In the genomic region with DNA sequence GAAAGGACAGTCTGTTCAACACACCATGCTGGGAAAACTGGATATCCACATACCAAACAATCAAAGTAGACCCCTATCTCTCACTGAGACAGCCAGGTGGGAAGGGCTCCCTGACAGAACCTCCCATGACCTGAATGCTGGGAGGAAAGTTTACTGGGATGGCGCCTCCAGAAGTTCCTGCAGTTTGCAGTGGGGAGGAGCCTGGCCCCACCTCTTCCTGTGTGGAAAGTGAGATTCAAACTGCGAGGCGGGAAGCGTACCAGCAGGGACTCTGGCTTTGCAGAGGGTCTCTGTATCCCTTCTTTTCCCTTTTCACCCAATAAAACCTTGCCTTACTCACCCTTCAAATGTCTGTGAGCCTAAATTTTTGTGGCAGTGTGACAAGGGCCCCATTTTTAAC, we compare ENCODE assay signal across 30 cellular contexts.
"Had no signal": no experiment of that assay in that cellular context is flagged by ENCODE, and none has a peak within 500 bp of the region (broad histone marks: within the 10 kb centered on the region; RNA-seq: fewer than 3 reads in every experiment).

No MANE protein-coding gene starts in this region.

- H3K36me3 Mint-ChIP-seq: mesothelial cell of epicardium; naive B cell; natural killer cell treated with Interleukin-12 subunit alpha and Interleukin-12 subunit beta and Interleukin-15 and Interleukin-18, amount 100 ng/mL, for 72 hours had no signal

- FAIRE-seq: endometrium, kidney, small intestine had no signal

- H3K27me3 ChIP-seq: colonic mucosa, gastrocnemius medialis, ovary, suprapubic skin, transverse colon, upper lobe of right lung, uterus had no signal

- H3K9me3 ChIP-seq: colonic mucosa, gastrocnemius medialis, mucosa of descending colon, ovary, psoas muscle, suprapubic skin, transverse colon, upper lobe of right lung, uterus had no signal

- H3K4me1 Mint-ChIP-seq: mesothelial cell of epicardium; neural crest cell; stimulated activated naive CD8-positive, alpha-beta T cell treated with anti-CD3 and anti-CD28 coated beads, Interleukin-15, amount 100 ng/mL, for 72 hours had no signal

- H3K9me3 Mint-ChIP-seq: natural killer cell treated with Interleukin-12 subunit alpha and Interleukin-12 subunit beta and Interleukin-15 and Interleukin-18, amount 100 ng/mL, for 72 hours had no signal

- H3K27ac ChIP-seq: colonic mucosa, gastrocnemius medialis, ovary, psoas muscle, suprapubic skin, transverse colon, upper lobe of right lung, uterus had no signal

- ATAC-seq: gastrocnemius medialis; left lobe of liver; mucosa of descending colon; natural killer cell treated with Interleukin-12 subunit alpha and Interleukin-12 subunit beta and Interleukin-15 and Interleukin-18, amount 100 ng/mL, for 72 hours; psoas muscle; right cardiac atrium; stimulated activated naive CD8-positive, alpha-beta T cell treated with anti-CD3 and anti-CD28 coated beads, Interleukin-15, amount 100 ng/mL, for 72 hours; upper lobe of right lung had no signal

- H3K27ac Mint-ChIP-seq: dendritic cell treated with granulocyte-macrophage colony-stimulating factor and Interleukin-4, amounts not matched to agents 40 ng/mL and 50 ng/mL, for 4 days; memory B cell; mesothelial cell of epicardium; natural killer cell treated with Interleukin-12 subunit alpha and Interleukin-12 subunit beta and Interleukin-15 and Interleukin-18, amount 100 ng/mL, for 72 hours; stimulated activated naive CD8-positive, alpha-beta T cell treated with anti-CD3 and anti-CD28 coated beads, Interleukin-15, amount 100 ng/mL, for 72 hours had no signal

- DNase-seq: colonic mucosa; effector memory CD4-positive, alpha-beta T cell; erythroblast; gastrocnemius medialis; head of caudate nucleus; kidney; mucosa of descending colon; naive B cell; nucleus accumbens; ovary; posterior cingulate gyrus; psoas muscle; right cardiac atrium; small intestine; stimulated activated CD4-positive, alpha-beta T cell treated with anti-CD3 and anti-CD28 coated beads, Interleukin-15, amount 100 ng/mL, for 24 hours; stimulated activated CD4-positive, alpha-beta T cell treated with anti-CD3 and anti-CD28 coated beads, Interleukin-2, amount 100 ng/mL, for 48 hours; stimulated activated naive CD4-positive, alpha-beta T cell; stimulated activated naive CD8-positive, alpha-beta T cell treated with anti-CD3 and anti-CD28 coated beads, Interleukin-15, amount 100 ng/mL, for 72 hours; transverse colon; upper lobe of right lung; uterus had no signal

- H3K4me3 Mint-ChIP-seq: dendritic cell treated with granulocyte-macrophage colony-stimulating factor and Interleukin-4, amounts not matched to agents 40 ng/mL and 50 ng/mL, for 4 days; memory B cell; mesothelial cell of epicardium; naive B cell; natural killer cell treated with Interleukin-12 subunit alpha and Interleukin-12 subunit beta and Interleukin-15 and Interleukin-18, amount 100 ng/mL, for 72 hours; neural crest cell; stimulated activated naive CD8-positive, alpha-beta T cell treated with anti-CD3 and anti-CD28 coated beads, Interleukin-15, amount 100 ng/mL, for 72 hours had no signal

- H3K27me3 Mint-ChIP-seq: dendritic cell treated with granulocyte-macrophage colony-stimulating factor and Interleukin-4, amounts not matched to agents 40 ng/mL and 50 ng/mL, for 4 days; stimulated activated naive CD8-positive, alpha-beta T cell treated with anti-CD3 and anti-CD28 coated beads, Interleukin-15, amount 100 ng/mL, for 72 hours had no signal

- H3K4me1 ChIP-seq: colonic mucosa, gastrocnemius medialis, psoas muscle, suprapubic skin, transverse colon, upper lobe of right lung, uterus had no signal

- H3K36me3 ChIP-seq: colonic mucosa, gastrocnemius medialis, ovary, suprapubic skin, transverse colon, upper lobe of right lung, uterus had no signal

- H3K4me3 ChIP-seq: colonic mucosa, gastrocnemius medialis, lung, mucosa of descending colon, ovary, psoas muscle, suprapubic skin, transverse colon, upper lobe of right lung, uterus had no signal
